Comparison of ENCODE assay signal across 8 cellular contexts in the genomic region with DNA sequence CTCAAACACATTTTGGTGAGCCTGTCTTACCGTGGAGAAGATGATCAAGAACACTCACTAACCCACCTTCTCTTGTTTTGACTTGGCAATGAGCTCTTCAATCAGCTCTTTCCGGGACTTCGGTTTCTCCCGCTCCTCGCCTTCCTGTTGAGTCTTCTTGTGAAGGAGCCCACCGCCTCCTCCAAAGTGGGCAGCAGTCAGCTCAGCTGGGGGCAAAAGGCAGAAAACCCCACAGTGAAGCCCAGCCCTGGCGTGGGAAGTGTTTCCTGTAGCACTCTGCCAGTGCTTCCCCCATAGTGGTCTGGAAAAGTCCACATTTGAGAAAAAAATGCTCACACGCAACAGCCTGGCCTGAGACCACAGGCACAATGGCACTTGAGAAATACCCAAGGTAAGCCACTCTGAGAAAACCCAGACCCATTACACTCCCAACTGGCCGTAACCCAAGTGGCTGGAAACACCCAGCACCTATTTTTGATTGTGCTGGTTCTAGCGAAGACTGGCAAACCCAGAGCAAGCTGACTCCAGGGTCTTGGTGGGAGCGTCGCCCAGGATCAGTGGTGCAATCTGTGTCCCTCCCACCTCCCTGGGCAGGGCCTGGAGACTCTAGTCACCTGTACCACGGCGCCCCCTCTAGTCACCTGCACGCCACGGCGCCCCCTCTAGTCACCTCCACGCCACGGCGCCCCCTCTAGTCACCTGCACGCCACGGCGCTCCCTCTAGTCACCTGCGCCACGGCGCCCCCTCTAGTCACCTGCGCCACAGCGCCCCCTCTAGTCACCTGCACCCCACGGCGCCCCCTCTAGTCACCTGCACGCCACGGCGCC. TPM values are rescaled to one million over a fixed set of nuclear protein-coding genes. Genes with fewer than 3 reads are reported as not detected.
A peak's percentile ranks its signal among the peaks of the same experiment; 100 is the strongest.
DNase-seq lines count a peak whose midpoint lies in the region; ATAC-seq and TF ChIP-seq lines count a peak whose summit lies in the region.

No MANE protein-coding gene starts in this region.

- intact Hi-C loops in heart right ventricle (cut with DNase I) (no loop called here), left ventricle myocardium inferior (cut with micrococcal nuclease) (loop anchor here (10.0 kb wide), 1 partner anchor 190 kb away; no protein-coding TSS in a partner anchor), esophagus muscularis mucosa (cut with DNase I) (no loop called here)

- H3K36me3 Mint-ChIP-seq in activated naive CD8-positive, alpha-beta T cell treated with anti-CD3 and anti-CD28 coated beads, Interleukin-2, amount 50 U/mL, for 24 hours (ENCODE audit: low read depth) = peaks cover 84% of the 10 kb centered on the region

- peak overlapping the region; percentile 94 for H3K27ac Mint-ChIP-seq in activated naive CD8-positive, alpha-beta T cell treated with anti-CD3 and anti-CD28 coated beads, Interleukin-2, amount 50 U/mL, for 24 hours

- H3K27me3 ChIP-seq in heart right ventricle = no peaks in the 10 kb centered on the region
- no peaks in the 10 kb centered on the region for H3K27me3 ChIP-seq in left ventricle myocardium inferior (ENCODE audit: low read depth)
- H3K27me3 ChIP-seq in esophagus muscularis mucosa = no peaks in the 10 kb centered on the region

- peak; percentile 11; the same call in 1 of the 2 replicates for TF ChIP-seq RAD21 in Ishikawa (IDR thresholded peaks at IDR 0.05; ENCODE audit: low read depth)

- TF ChIP-seq EP300 in Ishikawa (IDR thresholded peaks at IDR 0.05; ENCODE audit: borderline replicate concordance) = no peak
- TF ChIP-seq EP300 in esophagus muscularis mucosa (IDR thresholded peaks at IDR 0.05) = no peak

- peaks cover 67% of the 10 kb centered on the region for H3K4me1 Mint-ChIP-seq in activated naive CD8-positive, alpha-beta T cell treated with anti-CD3 and anti-CD28 coated beads, Interleukin-2, amount 50 U/mL, for 24 hours

- DNase-seq in heart right ventricle (no peak), left ventricle myocardium inferior (no peak), NCI-H1417 treated with DMSO at 0.1 percent for 48 hours (lab: John Stamatoyannopoulos, UW) (no peak), cortex of kidney (lab: John Stamatoyannopoulos, UW) (no peak), esophagus muscularis mucosa (ENCODE audit: extremely low spot score) (no peak)
- peak; percentile 75 for DNase-seq in activated naive CD8-positive, alpha-beta T cell treated with anti-CD3 and anti-CD28 coated beads, Interleukin-2, amount 50 U/mL, for 24 hours
- DNase-seq in stimulated activated CD4-positive, alpha-beta T cell treated with anti-CD3 and anti-CD28 coated beads, Interleukin-1b, Interleukin-23, amount 100 ng/mL, for 48 hours = peak; percentile 88

- H3K36me3 ChIP-seq in heart right ventricle (peaks cover 0 to 87% (median 60%) of the 10 kb centered on the region in 9 donors), left ventricle myocardium inferior (peaks cover 82% of the 10 kb centered on the region), esophagus muscularis mucosa (peaks cover 47 to 95% (median 78%) of the 10 kb centered on the region in 4 donors)

- H3K27me3 Mint-ChIP-seq in activated naive CD8-positive, alpha-beta T cell treated with anti-CD3 and anti-CD28 coated beads, Interleukin-2, amount 50 U/mL, for 24 hours = no peaks in the 10 kb centered on the region

- WGBS in heart right ventricle, 2 donors = 89% methylated on average over 33 of the region's 33 CpGs
- WGBS in esophagus muscularis mucosa = 93% methylated on average over 16 of the region's 33 CpGs

- TF ChIP-seq CTCF in heart right ventricle (IDR thresholded peaks at IDR 0.05) = peak in 2 of 9 donors; percentile 21 to 22
- no peak for TF ChIP-seq CTCF in left ventricle myocardium inferior (IDR thresholded peaks at IDR 0.05; ENCODE audit: borderline replicate concordance)
- TF ChIP-seq CTCF in esophagus muscularis mucosa (IDR thresholded peaks at IDR 0.05) = no peak

- no peaks in the 10 kb centered on the region for H3K9me3 Mint-ChIP-seq in activated naive CD8-positive, alpha-beta T cell treated with anti-CD3 and anti-CD28 coated beads, Interleukin-2, amount 50 U/mL, for 24 hours

- peak overlapping the region; percentile 69 for H3K4me3 Mint-ChIP-seq in activated naive CD8-positive, alpha-beta T cell treated with anti-CD3 and anti-CD28 coated beads, Interleukin-2, amount 50 U/mL, for 24 hours

- TF ChIP-seq POLR2A in esophagus muscularis mucosa (IDR thresholded peaks at IDR 0.05; ENCODE audit: low read depth) = no peak

- H3K4me3 ChIP-seq in heart right ventricle (no peak overlapping the region), left ventricle myocardium inferior (no peak overlapping the region), esophagus muscularis mucosa (no peak overlapping the region)

- H3K27ac ChIP-seq in heart right ventricle = peak overlapping the region in 2 of 10 donors; percentile 30 to 40
- no peak overlapping the region for H3K27ac ChIP-seq in left ventricle myocardium inferior (replicated peaks)
- H3K27ac ChIP-seq in esophagus muscularis mucosa (replicated peaks in 1 of 4) = no peak overlapping the region

- ATAC-seq in heart right ventricle = peak in 5 of 8 donors; percentile 21 to 52 (median 46)
- ATAC-seq in activated naive CD8-positive, alpha-beta T cell treated with anti-CD3 and anti-CD28 coated beads, Interleukin-2, amount 50 U/mL, for 24 hours = peak; percentile 90

- H3K4me1 ChIP-seq in heart right ventricle = peaks cover 0 to 16% (median 6%) of the 10 kb centered on the region in 9 donors
- H3K4me1 ChIP-seq in left ventricle myocardium inferior = peaks cover 21% of the 10 kb centered on the region
- H3K4me1 ChIP-seq in esophagus muscularis mucosa = peaks cover 0 to 15% (median 9%) of the 10 kb centered on the region in 4 donors

- no peaks in the 10 kb centered on the region for H3K9me3 ChIP-seq in heart right ventricle
- H3K9me3 ChIP-seq in left ventricle myocardium inferior (replicated peaks) = no peaks in the 10 kb centered on the region
- no peaks in the 10 kb centered on the region for H3K9me3 ChIP-seq in esophagus muscularis mucosa

TF ChIP-seq in Ishikawa, 13 proteins besides CTCF, POLR2A, EP300 and RAD21:
- TF ChIP-seq, protein P1, sequence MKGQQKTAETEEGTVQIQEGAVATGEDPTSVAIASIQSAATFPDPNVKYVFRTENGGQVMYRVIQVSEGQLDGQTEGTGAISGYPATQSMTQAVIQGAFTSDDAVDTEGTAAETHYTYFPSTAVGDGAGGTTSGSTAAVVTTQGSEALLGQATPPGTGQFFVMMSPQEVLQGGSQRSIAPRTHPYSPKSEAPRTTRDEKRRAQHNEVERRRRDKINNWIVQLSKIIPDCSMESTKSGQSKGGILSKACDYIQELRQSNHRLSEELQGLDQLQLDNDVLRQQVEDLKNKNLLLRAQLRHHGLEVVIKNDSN (IDR thresholded peaks at IDR 0.05) = no peak
- TF ChIP-seq NFIC (IDR thresholded peaks at IDR 0.05) (no peak), CEBPB (IDR thresholded peaks at IDR 0.05) (no peak), TEAD4 (IDR thresholded peaks at IDR 0.05) (no peak), YY1 (IDR thresholded peaks at IDR 0.05; ENCODE audit: low read depth) (no peak), FOXM1 (IDR thresholded peaks at IDR 0.05; ENCODE audit: borderline replicate concordance, low read depth) (no peak), TCF12 (IDR thresholded peaks at IDR 0.05; ENCODE audit: low read depth) (no peak), EGR1 (IDR thresholded peaks at IDR 0.05) (no peak), TAF1 (IDR thresholded peaks at IDR 0.05; ENCODE audit: low read depth) (no peak)
- TF ChIP-seq, protein P2, sequence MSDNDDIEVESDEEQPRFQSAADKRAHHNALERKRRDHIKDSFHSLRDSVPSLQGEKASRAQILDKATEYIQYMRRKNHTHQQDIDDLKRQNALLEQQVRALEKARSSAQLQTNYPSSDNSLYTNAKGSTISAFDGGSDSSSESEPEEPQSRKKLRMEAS (IDR thresholded peaks at IDR 0.05) = no peak
- TF ChIP-seq, protein P3, sequence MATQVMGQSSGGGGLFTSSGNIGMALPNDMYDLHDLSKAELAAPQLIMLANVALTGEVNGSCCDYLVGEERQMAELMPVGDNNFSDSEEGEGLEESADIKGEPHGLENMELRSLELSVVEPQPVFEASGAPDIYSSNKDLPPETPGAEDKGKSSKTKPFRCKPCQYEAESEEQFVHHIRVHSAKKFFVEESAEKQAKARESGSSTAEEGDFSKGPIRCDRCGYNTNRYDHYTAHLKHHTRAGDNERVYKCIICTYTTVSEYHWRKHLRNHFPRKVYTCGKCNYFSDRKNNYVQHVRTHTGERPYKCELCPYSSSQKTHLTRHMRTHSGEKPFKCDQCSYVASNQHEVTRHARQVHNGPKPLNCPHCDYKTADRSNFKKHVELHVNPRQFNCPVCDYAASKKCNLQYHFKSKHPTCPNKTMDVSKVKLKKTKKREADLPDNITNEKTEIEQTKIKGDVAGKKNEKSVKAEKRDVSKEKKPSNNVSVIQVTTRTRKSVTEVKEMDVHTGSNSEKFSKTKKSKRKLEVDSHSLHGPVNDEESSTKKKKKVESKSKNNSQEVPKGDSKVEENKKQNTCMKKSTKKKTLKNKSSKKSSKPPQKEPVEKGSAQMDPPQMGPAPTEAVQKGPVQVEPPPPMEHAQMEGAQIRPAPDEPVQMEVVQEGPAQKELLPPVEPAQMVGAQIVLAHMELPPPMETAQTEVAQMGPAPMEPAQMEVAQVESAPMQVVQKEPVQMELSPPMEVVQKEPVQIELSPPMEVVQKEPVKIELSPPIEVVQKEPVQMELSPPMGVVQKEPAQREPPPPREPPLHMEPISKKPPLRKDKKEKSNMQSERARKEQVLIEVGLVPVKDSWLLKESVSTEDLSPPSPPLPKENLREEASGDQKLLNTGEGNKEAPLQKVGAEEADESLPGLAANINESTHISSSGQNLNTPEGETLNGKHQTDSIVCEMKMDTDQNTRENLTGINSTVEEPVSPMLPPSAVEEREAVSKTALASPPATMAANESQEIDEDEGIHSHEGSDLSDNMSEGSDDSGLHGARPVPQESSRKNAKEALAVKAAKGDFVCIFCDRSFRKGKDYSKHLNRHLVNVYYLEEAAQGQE (IDR thresholded peaks at IDR 0.05; ENCODE audit: low read depth) = no peak

RNA-seq across cellular contexts. Expression of a gene that starts 8.6 kb away (rescaled TPM):
- total RNA-seq in heart right ventricle = 10 to 100 TPM; 12.4 to 24.0 (median 17.3) TPM
- 10 to 100 TPM; 12.5 to 19.1 TPM for polyA plus RNA-seq in heart right ventricle
- 17.4 TPM for total RNA-seq in left ventricle myocardium inferior
- 10 to 100 TPM; 16.7 to 21.1 (median 18.8) TPM for total RNA-seq in esophagus muscularis mucosa

RNA-seq across cellular contexts. Expression of a gene that starts 8.8 kb away (rescaled TPM):
- total RNA-seq in heart right ventricle = 10 to 100 TPM in 6 of 10 donors, 1 to 10 TPM in 4; 6.2 to 13.4 (median 10.3) TPM
- 10 to 100 TPM in 1 of 2 donors, 1 to 10 TPM in 1; 4.7 to 24.5 TPM for polyA plus RNA-seq in heart right ventricle
- total RNA-seq in left ventricle myocardium inferior = 9.0 TPM
- total RNA-seq in esophagus muscularis mucosa = 1 to 10 TPM; 4.8 to 8.0 (median 6.4) TPM

Comparison
In these comparisons a context has a peak if more than half of its experiments do, and no peak if none do; other contexts are left out.
1. DNase-seq: peak in activated naive CD8-positive, alpha-beta T cell treated with anti-CD3 and anti-CD28 coated beads, Interleukin-2, amount 50 U/mL, for 24 hours (single experiment) and stimulated activated CD4-positive, alpha-beta T cell treated with anti-CD3 and anti-CD28 coated beads, Interleukin-1b, Interleukin-23, amount 100 ng/mL, for 48 hours (single experiment); none in heart right ventricle (0 of 2), left ventricle myocardium inferior (single experiment), NCI-H1417 treated with DMSO at 0.1 percent for 48 hours (single experiment), cortex of kidney (single experiment) and esophagus muscularis mucosa (single experiment).